Comparison of ENCODE assay signal across 23 cellular contexts in genomic region chr3:65379223-65379622, GRCh38.
DNase-seq lines count a peak whose midpoint lies in the region; ATAC-seq, FAIRE-seq and TF ChIP-seq lines count a peak whose summit lies in the region.
"Had no signal": no experiment of that assay in that cellular context is flagged by ENCODE, and none has a peak within 500 bp of the region (broad histone marks: within the 10 kb centered on the region; RNA-seq: fewer than 3 reads in every experiment).

No MANE protein-coding gene starts in this region.

- H3K9me3 ChIP-seq in RWPE2 (ENCODE audit: severe bottlenecking) (no peaks in the 10 kb centered on the region), HepG2 (ENCODE audit: low read length) (no peaks in the 10 kb centered on the region), neural progenitor cell (ENCODE audit: low read depth) (no peaks in the 10 kb centered on the region), testis (no peaks in the 10 kb centered on the region), stomach (no peaks in the 10 kb centered on the region)
- H3K9me3 ChIP-seq: Caco-2 had no signal

- TF ChIP-seq RAD21 in HepG2 (CRISPR knock-in tag; IDR thresholded peaks at IDR 0.05) = no peak

- H3K4me1 Mint-ChIP-seq in neural progenitor cell = no peaks in the 10 kb centered on the region
- H3K4me1 Mint-ChIP-seq: B cell; CD4-positive, CD25-positive, alpha-beta regulatory T cell had no signal

- TF ChIP-seq POLR2A in HepG2 (IDR thresholded peaks at IDR 0.05; ENCODE audit: insufficient read depth in 1 of 2, low read depth in 2 of 2, low read length in 2 of 2) = no peak
- no peak for TF ChIP-seq POLR2A in testis (IDR thresholded peaks at IDR 0.05)
- TF ChIP-seq POLR2A in stomach (IDR thresholded peaks at IDR 0.05) = no peak

- H3K27ac ChIP-seq in RWPE2 (ENCODE audit: poor library complexity, severe bottlenecking) (no peak overlapping the region), HepG2 (ENCODE audit: extremely low read length, insufficient read depth, low read length) (no peak overlapping the region), neural progenitor cell (peak overlapping the region; percentile 33), testis (no peak overlapping the region), stomach (no peak overlapping the region)
- H3K27ac ChIP-seq: 22Rv1, BLaER1, C4-2B had no signal

- H3K79me2 ChIP-seq in HepG2 (ENCODE audit: insufficient read depth, low read length) = no peaks in the 10 kb centered on the region
- H3K79me2 ChIP-seq in neural progenitor cell (ENCODE audit: low read depth) = no peaks in the 10 kb centered on the region

- peaks cover 7% of the 10 kb centered on the region for H3F3A ChIP-seq in neural progenitor cell (ENCODE audit: low read depth)

- no peak overlapping the region for H3K4me3 Mint-ChIP-seq in neural progenitor cell
- H3K4me3 Mint-ChIP-seq: B cell; CD4-positive, CD25-positive, alpha-beta regulatory T cell; CD8-positive, alpha-beta T cell; GM23338; H9 had no signal

- POLR2A ChIA-PET in HepG2 (lab: Yijun Ruan, JAX) = no interaction called here

- H4K20me1 ChIP-seq in HepG2 (ENCODE audit: insufficient read depth, low read length) (no peaks in the 10 kb centered on the region), neural progenitor cell (ENCODE audit: low read depth) (no peaks in the 10 kb centered on the region)
- H4K20me1 ChIP-seq: BLaER1 had no signal

- in situ Hi-C loops in HepG2 (cut with HindIII; ENCODE audit: extremely low pct_ligation_motif_present, low pct_unique_long_range_greater_than_20kb) = no loop called here

- no peaks in the 10 kb centered on the region for H3K9me3 Mint-ChIP-seq in neural progenitor cell
- H3K9me3 Mint-ChIP-seq: GM23338, H9 had no signal

- no peak for FAIRE-seq in HepG2 (lab: Jason Lieb, UNC)
- FAIRE-seq: A204.1, G401.6, GM12878, GM19239 had no signal

- no peak overlapping the region for H3K27ac Mint-ChIP-seq in neural progenitor cell
- H3K27ac Mint-ChIP-seq: B cell; CD4-positive, CD25-positive, alpha-beta regulatory T cell; CD8-positive, alpha-beta T cell; GM23338 had no signal

- H3K36me3 ChIP-seq in RWPE2 (ENCODE audit: low read depth) (no peaks in the 10 kb centered on the region), HepG2 (replicated peaks in 1 of 2; ENCODE audit: control insufficient read depth in 1 of 2, insufficient read depth in 2 of 2, low read length in 2 of 2) (peaks cover 14 to 52% of the 10 kb centered on the region in 2 experiments; a peak in 4 of 5 replicates), neural progenitor cell (no peaks in the 10 kb centered on the region), testis (ENCODE audit: low read depth, missing control alignments) (no peaks in the 10 kb centered on the region), stomach (peaks cover 14 to 79% (median 73%) of the 10 kb centered on the region in 4 donors)

- no TSS peak for BruUV-seq in HepG2 (replicated peaks; lab: Mats Ljungman, UMichigan)

- H3K9ac ChIP-seq in HepG2 (ENCODE audit: insufficient read depth, low read depth, low read length) (no peak overlapping the region), neural progenitor cell (no peak overlapping the region)
- H3K9ac ChIP-seq: BLaER1 had no signal

- CTCF ChIA-PET in HepG2 (lab: Yijun Ruan, JAX; ENCODE audit: low intra/inter-chr PET ratio, low total read pairs) = no interaction called here

- H3K4me3 ChIP-seq in RWPE2 (ENCODE audit: severe bottlenecking) = no peak overlapping the region
- H3K4me3 ChIP-seq in HepG2 (replicated peaks in 1 of 3; ENCODE audit: insufficient read depth in 1 of 3, low read depth in 2 of 3, low read length in 3 of 3) = no peak overlapping the region
- no peak overlapping the region for H3K4me3 ChIP-seq in neural progenitor cell
- peak overlapping the region; percentile 19 to 34 for H3K4me3 ChIP-seq in testis
- no peak overlapping the region for H3K4me3 ChIP-seq in stomach
- H3K4me3 ChIP-seq: BLaER1, GM12878, GM23338 had no signal

- WGBS in HepG2 (ENCODE audit: low lambda C conversion rate) = 96% methylated on average over 31 of the region's 35 CpGs
- WGBS in testis, 2 donors = 86 to 87% methylated on average over 35 of the region's 35 CpGs
- WGBS in stomach, 5 donors = 96 to 98% (median 98%) methylated on average over 35 of the region's 35 CpGs

- TF ChIP-seq CTCF in RWPE2 (IDR thresholded peaks at IDR 0.05; ENCODE audit: poor library complexity, severe bottlenecking) (no peak), HepG2 (CRISPR knock-in tag; IDR thresholded peaks at IDR 0.05) (no peak), neural progenitor cell (IDR thresholded peaks at IDR 0.05) (no peak), testis (IDR thresholded peaks at IDR 0.05) (no peak), stomach (IDR thresholded peaks at IDR 0.05) (no peak)

- H2AFZ ChIP-seq in HepG2 (ENCODE audit: low read length) (no peak overlapping the region), neural progenitor cell (replicated peaks) (no peak overlapping the region)
- H2AFZ ChIP-seq: GM23338 had no signal

- no peaks in the 10 kb centered on the region for H3K27me3 Mint-ChIP-seq in neural progenitor cell (ENCODE audit: insufficient read depth, low read depth)
- H3K27me3 Mint-ChIP-seq: B cell; CD4-positive, CD25-positive, alpha-beta regulatory T cell had no signal

- H3K36me3 Mint-ChIP-seq in neural progenitor cell = peaks cover 47% of the 10 kb centered on the region
- H3K36me3 Mint-ChIP-seq: CD4-positive, CD25-positive, alpha-beta regulatory T cell; CD8-positive, alpha-beta T cell had no signal

- intact Hi-C loops in HepG2 (cut with micrococcal nuclease; ENCODE audit: unreplicated experiment) = no loop called here
- intact Hi-C loops in testis (cut with DNase I; ENCODE audit: low total_unique reads) = no loop called here
- intact Hi-C loops in stomach (cut with DNase I; ENCODE audit: low total_unique reads) = no loop called here

- H3K27me3 ChIP-seq in RWPE2 (ENCODE audit: insufficient read depth, poor library complexity, severe bottlenecking) (no peaks in the 10 kb centered on the region), HepG2 (ENCODE audit: control insufficient read depth in 1 of 2, insufficient read depth in 2 of 2, low read length in 2 of 2) (no peaks in the 10 kb centered on the region), neural progenitor cell (no peaks in the 10 kb centered on the region), testis (no peaks in the 10 kb centered on the region), stomach (no peaks in the 10 kb centered on the region)
- H3K27me3 ChIP-seq: BLaER1 had no signal

- ATAC-seq in RWPE2 (ENCODE audit: low read depth) (no peak), HepG2 (no peak)
- ATAC-seq: CD8-positive, alpha-beta T cell; GM12878; GM23338; HCT116 had no signal

- DNase-seq in RWPE2 (ENCODE audit: low spot score) (peak; percentile 46), HepG2 (ENCODE audit: low spot score) (no peak), neural progenitor cell (ENCODE audit: low spot score) (no peak), testis (peak; percentile 19), stomach (no peak), iPS-NIHi11 (ENCODE audit: low spot score) (no peak), middle frontal gyrus (ENCODE audit: extremely low spot score, low spot score) (no peak)
- DNase-seq: Caco-2; CD4-positive, CD25-positive, alpha-beta regulatory T cell; CD8-positive, alpha-beta T cell; DMS153; DND-41; H9 had no signal

- no peak for TF ChIP-seq EP300 in HepG2 (IDR thresholded peaks at IDR 0.05; ENCODE audit: low read depth in 2 of 2, low read length in 2 of 2)
- no peak for TF ChIP-seq EP300 in HepG2 (CRISPR knock-in tag; IDR thresholded peaks at IDR 0.05; ENCODE audit: borderline replicate concordance)
- TF ChIP-seq EP300 in stomach (IDR thresholded peaks at IDR 0.05) = no peak

- no peak overlapping the region for H3K4me2 ChIP-seq in HepG2 (ENCODE audit: low read depth, low read length)
- H3K4me2 ChIP-seq in neural progenitor cell = no peak overlapping the region
- H3K4me2 ChIP-seq: BLaER1, GM23338 had no signal

- H3K4me1 ChIP-seq in RWPE2 (ENCODE audit: insufficient read depth, poor library complexity, severe bottlenecking) = no peaks in the 10 kb centered on the region
- H3K4me1 ChIP-seq in HepG2 (ENCODE audit: insufficient read depth, low read length) = no peaks in the 10 kb centered on the region
- H3K4me1 ChIP-seq in neural progenitor cell = peaks cover 12% of the 10 kb centered on the region
- H3K4me1 ChIP-seq in testis = no peaks in the 10 kb centered on the region
- no peaks in the 10 kb centered on the region for H3K4me1 ChIP-seq in stomach
- H3K4me1 ChIP-seq: Caco-2 had no signal

TF ChIP-seq in HepG2, 621 proteins besides CTCF, POLR2A, EP300 and RAD21:
- TF ChIP-seq AGO2 (optimal IDR thresholded peaks at IDR 0.05; ENCODE audit: low read depth, low read length) (peak; percentile 47), HNRNPH1 (optimal IDR thresholded peaks at IDR 0.05; ENCODE audit: low read depth, low read length) (no peak), MAF1 (CRISPR knock-in tag; IDR thresholded peaks at IDR 0.05; ENCODE audit: borderline replicate concordance) (no peak), ZNF510 (CRISPR knock-in tag; IDR thresholded peaks at IDR 0.05; ENCODE audit: low read depth) (no peak)

Comparison
In these comparisons a context has a peak if more than half of its experiments do, and no peak if none do; other contexts are left out.
1. DNase-seq: peak in RWPE2 (single experiment) and testis (single experiment); none in HepG2 (single experiment), neural progenitor cell (single experiment), stomach (single experiment), iPS-NIHi11 (single experiment) and middle frontal gyrus (single experiment).
2. H3K4me3 ChIP-seq: peak in testis (2 of 2); none in RWPE2 (single experiment), HepG2 (0 of 3), neural progenitor cell (single experiment) and stomach (0 of 4).